In genomic region chr15:33639968-33640367, GRCh38 we compare ENCODE assay signal across 20 cellular contexts.
A peak's percentile ranks its signal among the peaks of the same experiment; 100 is the strongest.
DNase-seq lines count a peak whose midpoint lies in the region; ATAC-seq and TF ChIP-seq lines count a peak whose summit lies in the region.
"Had no signal": no experiment of that assay in that cellular context is flagged by ENCODE, and none has a peak within 500 bp of the region (broad histone marks: within the 10 kb centered on the region; RNA-seq: fewer than 3 reads in every experiment).

No MANE protein-coding gene starts in this region.

- H3K27ac ChIP-seq in C4-2B (no peak overlapping the region), Karpas-422 (ENCODE audit: low read length) (no peak overlapping the region), heart left ventricle (no peak overlapping the region)
- H3K27ac ChIP-seq: adrenal gland, transverse colon had no signal

- H3K9me3 ChIP-seq in Karpas-422 (ENCODE audit: low read length) (no peaks in the 10 kb centered on the region), heart left ventricle (no peaks in the 10 kb centered on the region)
- H3K9me3 ChIP-seq: adrenal gland, HAP-1, transverse colon had no signal

- 30 to 44% (median 33%) methylated on average over 6 of the region's 6 CpGs for WGBS in heart left ventricle, 4 donors

- no peaks in the 10 kb centered on the region for H4K20me1 ChIP-seq in Karpas-422 (ENCODE audit: insufficient read depth, low read depth, low read length)

- H2AFZ ChIP-seq in Karpas-422 (ENCODE audit: low read length): no peak overlapping the region

- DNase-seq in Karpas-422: peak; percentile 41
- peak; percentile 96 for DNase-seq in NCI-H69 (lab: John Stamatoyannopoulos, UW)
- peak; percentile 30 for DNase-seq in glutamatergic neuron
- DNase-seq in heart left ventricle: no peak
- DNase-seq in activated T-helper 2 cell treated with anti-CD3 and anti-CD28 coated beads, Interferon-gamma antibody, Interleukin-2, Interleukin-4, amounts not matched to agents 10 μg/mL and 5 μg/mL and 100 μg/mL, durations not matched to agents 14 hours and 24 hours and 36 hours (ENCODE audit: low spot score): no peak
- DNase-seq: activated CD4-positive, alpha-beta T cell treated with anti-CD3 and anti-CD28 coated beads, Interleukin-2, amount 50 U/mL, for 48 hours; activated T-cell treated with anti-CD3 and anti-CD28 coated beads, Interleukin-2, amount 50 U/mL, for 72 hours; adrenal gland; cerebellar nuclear complex; foreskin melanocyte; IMR-90; mesendoderm; NCI-H1436; Right ventricle myocardium superior; stimulated activated CD4-positive, alpha-beta T cell treated with anti-CD3 and anti-CD28 coated beads, Interleukin-4, amount 100 ng/mL, for 1 hour; transverse colon had no signal

- intact Hi-C loops in heart left ventricle (cut with DNase I): no loop called here
- intact Hi-C loops in activated T-helper 2 cell treated with anti-CD3 and anti-CD28 coated beads, Interferon-gamma antibody, Interleukin-2, Interleukin-4, amounts not matched to agents 10 μg/mL and 5 μg/mL and 100 μg/mL, durations not matched to agents 14 hours and 24 hours and 36 hours (cut with micrococcal nuclease): no loop called here

- H3K27ac Mint-ChIP-seq in glutamatergic neuron (ENCODE audit: unreplicated experiment): peak overlapping the region; percentile 49
- H3K27ac Mint-ChIP-seq in activated T-helper 2 cell treated with anti-CD3 and anti-CD28 coated beads, Interferon-gamma antibody, Interleukin-2, Interleukin-4, amounts not matched to agents 10 μg/mL and 5 μg/mL and 100 μg/mL, durations not matched to agents 14 hours and 24 hours and 36 hours: no peak overlapping the region
- H3K27ac Mint-ChIP-seq: activated T-cell treated with anti-CD3 and anti-CD28 coated beads, Interleukin-2, amount 50 U/mL, for 72 hours had no signal

- H3K4me3 Mint-ChIP-seq in glutamatergic neuron (ENCODE audit: unreplicated experiment): no peak overlapping the region
- no peak overlapping the region for H3K4me3 Mint-ChIP-seq in activated T-helper 2 cell treated with anti-CD3 and anti-CD28 coated beads, Interferon-gamma antibody, Interleukin-2, Interleukin-4, amounts not matched to agents 10 μg/mL and 5 μg/mL and 100 μg/mL, durations not matched to agents 14 hours and 24 hours and 36 hours (ENCODE audit: low read depth)
- H3K4me3 Mint-ChIP-seq: activated T-cell treated with anti-CD3 and anti-CD28 coated beads, Interleukin-2, amount 50 U/mL, for 72 hours had no signal

- peaks cover 5% of the 10 kb centered on the region for H3K36me3 Mint-ChIP-seq in glutamatergic neuron (ENCODE audit: unreplicated experiment)
- H3K36me3 Mint-ChIP-seq in activated T-helper 2 cell treated with anti-CD3 and anti-CD28 coated beads, Interferon-gamma antibody, Interleukin-2, Interleukin-4, amounts not matched to agents 10 μg/mL and 5 μg/mL and 100 μg/mL, durations not matched to agents 14 hours and 24 hours and 36 hours (ENCODE audit: low read depth): no peaks in the 10 kb centered on the region

- ATAC-seq in heart left ventricle: no peak
- ATAC-seq in GM18870 (IDR thresholded peaks at IDR 0.05; ENCODE audit: unreplicated experiment): no peak
- no peak for ATAC-seq in HG02798 (IDR thresholded peaks at IDR 0.05; ENCODE audit: poor library complexity, unreplicated experiment)
- ATAC-seq: activated T-cell treated with anti-CD3 and anti-CD28 coated beads, Interleukin-2, amount 50 U/mL, for 72 hours had no signal

- H3K4me2 ChIP-seq in Karpas-422 (ENCODE audit: low read depth, low read length, poor library complexity, severe bottlenecking): no peak overlapping the region

- H3K79me2 ChIP-seq in Karpas-422 (ENCODE audit: low read length): no peaks in the 10 kb centered on the region

- H3K9me3 Mint-ChIP-seq in glutamatergic neuron (ENCODE audit: unreplicated experiment): peaks cover 3% of the 10 kb centered on the region
- H3K9me3 Mint-ChIP-seq in activated T-helper 2 cell treated with anti-CD3 and anti-CD28 coated beads, Interferon-gamma antibody, Interleukin-2, Interleukin-4, amounts not matched to agents 10 μg/mL and 5 μg/mL and 100 μg/mL, durations not matched to agents 14 hours and 24 hours and 36 hours: no peaks in the 10 kb centered on the region
- H3K9me3 Mint-ChIP-seq: activated T-cell treated with anti-CD3 and anti-CD28 coated beads, Interleukin-2, amount 50 U/mL, for 72 hours had no signal

- H3K9me2 ChIP-seq in Karpas-422 (replicated peaks; ENCODE audit: insufficient read depth, low read length): no peaks in the 10 kb centered on the region

- peaks cover 13% of the 10 kb centered on the region for H3K4me1 ChIP-seq in Karpas-422 (ENCODE audit: low read length)
- no peaks in the 10 kb centered on the region for H3K4me1 ChIP-seq in heart left ventricle
- H3K4me1 ChIP-seq: adrenal gland, HAP-1, transverse colon had no signal

- no peaks in the 10 kb centered on the region for H3K27me3 ChIP-seq in Karpas-422 (ENCODE audit: low read length)
- peaks cover 0 to 5% (median 0%) of the 10 kb centered on the region in 9 donors for H3K27me3 ChIP-seq in heart left ventricle
- H3K27me3 ChIP-seq: adrenal gland, transverse colon had no signal

- no peaks in the 10 kb centered on the region for H3K36me3 ChIP-seq in Karpas-422 (ENCODE audit: insufficient read depth, low read length)
- no peaks in the 10 kb centered on the region for H3K36me3 ChIP-seq in heart left ventricle
- H3K36me3 ChIP-seq: adrenal gland, HAP-1, transverse colon had no signal

- peaks cover 22% of the 10 kb centered on the region for H3K4me1 Mint-ChIP-seq in glutamatergic neuron (ENCODE audit: low read depth, unreplicated experiment)
- no peaks in the 10 kb centered on the region for H3K4me1 Mint-ChIP-seq in activated T-helper 2 cell treated with anti-CD3 and anti-CD28 coated beads, Interferon-gamma antibody, Interleukin-2, Interleukin-4, amounts not matched to agents 10 μg/mL and 5 μg/mL and 100 μg/mL, durations not matched to agents 14 hours and 24 hours and 36 hours (ENCODE audit: low read depth)

- no peak overlapping the region for H3K9ac ChIP-seq in Karpas-422 (ENCODE audit: low read length)

- no peak for TF ChIP-seq POLR2A in heart left ventricle (IDR thresholded peaks at IDR 0.05)

- TF ChIP-seq CTCF in C4-2B (conservative IDR thresholded peaks at IDR 0.05): 0 out of 2 replicates have a peak, but pooled peaks have one; percentile 7
- TF ChIP-seq CTCF in glutamatergic neuron (IDR thresholded peaks at IDR 0.05; ENCODE audit: partially characterized antibody, unreplicated experiment): no peak
- no peak for TF ChIP-seq CTCF in heart left ventricle (IDR thresholded peaks at IDR 0.05)

- H3K4me3 ChIP-seq in Karpas-422 (ENCODE audit: low read length): no peak overlapping the region
- H3K4me3 ChIP-seq in heart left ventricle: no peak overlapping the region
- H3K4me3 ChIP-seq: adrenal gland, HAP-1, transverse colon had no signal

- H3K27me3 Mint-ChIP-seq in glutamatergic neuron (ENCODE audit: unreplicated experiment): no peaks in the 10 kb centered on the region
- peaks cover 8% of the 10 kb centered on the region for H3K27me3 Mint-ChIP-seq in activated T-helper 2 cell treated with anti-CD3 and anti-CD28 coated beads, Interferon-gamma antibody, Interleukin-2, Interleukin-4, amounts not matched to agents 10 μg/mL and 5 μg/mL and 100 μg/mL, durations not matched to agents 14 hours and 24 hours and 36 hours (ENCODE audit: low read depth)

Comparison
In these comparisons a context has a peak if more than half of its experiments do, and no peak if none do; other contexts are left out.
1. DNase-seq: peak in Karpas-422 (single experiment), NCI-H69 (single experiment) and glutamatergic neuron (single experiment); none in heart left ventricle (0 of 5) and activated T-helper 2 cell treated with anti-CD3 and anti-CD28 coated beads, Interferon-gamma antibody, Interleukin-2, Interleukin-4, amounts not matched to agents 10 μg/mL and 5 μg/mL and 100 μg/mL, durations not matched to agents 14 hours and 24 hours and 36 hours (single experiment).